In the genomic region with DNA sequence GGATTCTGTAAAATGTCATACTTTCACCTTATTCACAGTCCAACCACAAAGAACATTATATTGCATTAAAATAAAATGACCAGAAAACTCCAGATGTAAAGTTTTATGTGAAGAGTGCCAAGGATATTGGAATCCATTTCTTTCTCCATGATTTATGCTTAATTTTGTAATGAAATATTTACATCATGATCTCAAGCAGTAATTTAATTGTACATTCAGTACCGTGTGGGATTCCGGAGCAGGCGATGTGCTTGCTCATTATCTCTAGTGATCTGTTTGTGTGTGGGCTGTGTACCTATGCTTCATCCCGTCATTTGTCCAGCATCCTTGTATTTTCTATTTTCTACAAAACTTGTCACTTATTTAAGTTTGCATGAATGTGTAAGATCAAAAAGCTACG, we compare ENCODE assay signal across 28 cellular contexts.
DNase-seq lines count a peak whose midpoint lies in the region; ATAC-seq and TF ChIP-seq lines count a peak whose summit lies in the region.
"Had no signal": no experiment of that assay in that cellular context is flagged by ENCODE, and none has a peak within 500 bp of the region (broad histone marks: within the 10 kb centered on the region; RNA-seq: fewer than 3 reads in every experiment).

No MANE protein-coding gene starts in this region.

- no peaks in the 10 kb centered on the region for H3K9me3 ChIP-seq in SK-N-SH
- no peaks in the 10 kb centered on the region for H3K9me3 ChIP-seq in BE2C
- H3K9me3 ChIP-seq: A549; BLaER1; BLaER1 treated with 17β-estradiol and CSF1 and Interleukin-3, amounts not matched to agents 10 nM and 100 nM; Caco-2 had no signal

- no peak overlapping the region for H3K27ac ChIP-seq in SK-N-SH (ENCODE audit: low read depth in 2 of 2, low read length in 1 of 2)
- H3K27ac ChIP-seq: 22Rv1; A549; BLaER1; BLaER1 treated with 17β-estradiol and CSF1 and Interleukin-3, amounts not matched to agents 10 nM and 100 nM; C4-2B had no signal

- ATAC-seq in SK-N-SH treated with all-trans-retinoic acid at 6 μM for 48 hours, result no peak
- ATAC-seq: A549; CD8-positive, alpha-beta T cell had no signal

- TF ChIP-seq EP300 in SK-N-SH (IDR thresholded peaks at IDR 0.05; ENCODE audit: borderline replicate concordance in 1 of 2, low read depth in 1 of 2, low read length in 1 of 2), result no peak

- no peak overlapping the region for H2AFZ ChIP-seq in SK-N-SH (ENCODE audit: low read depth)

- no peaks in the 10 kb centered on the region for H4K20me1 ChIP-seq in SK-N-SH (ENCODE audit: insufficient read depth)
- H4K20me1 ChIP-seq: BLaER1; BLaER1 treated with 17β-estradiol and CSF1 and Interleukin-3, amounts not matched to agents 10 nM and 100 nM had no signal

- no peak for TF ChIP-seq CTCF in SK-N-SH (IDR thresholded peaks at IDR 0.05)
- no peak for TF ChIP-seq CTCF in BE2C (IDR thresholded peaks at IDR 0.05; ENCODE audit: low read depth, low read length)

- no peaks in the 10 kb centered on the region for H3K9me2 ChIP-seq in SK-N-SH

- CTCF ChIA-PET in SK-N-SH (lab: Yijun Ruan, JAX), result interaction anchor here (0.6 to 1.2 kb wide), 3 partner anchors 8 to 24 kb away, joined by 3 to 4 read pairs (median 3); no protein-coding TSS in a partner anchor

- DNase-seq in SK-N-SH (no peak), BE2C (no peak), MV-4-11 (lab: John Stamatoyannopoulos, UW) (no peak)
- DNase-seq: 8988T; ACHN; AML-193; C1 segment of cervical spinal cord; Caco-2; Calu3; CD4-positive, alpha-beta memory T cell; CD4-positive, alpha-beta T cell; CD4-positive, CD25-positive, alpha-beta regulatory T cell; CD8-positive, alpha-beta memory T cell; CD8-positive, alpha-beta T cell; COR-L47; DMS 273 treated with DMSO at 0.1 percent for 48 hours; DMS153; DMS53; DMS79; DMS79 treated with DMSO at 0.1 percent for 48 hours; DND-41; EL had no signal

- no peak overlapping the region for H3K4me3 ChIP-seq in SK-N-SH (ENCODE audit: low read depth in 2 of 2, low read length in 1 of 2)
- peak overlapping the region; percentile 37 for H3K4me3 ChIP-seq in BE2C (ENCODE audit: low read depth, low read length)
- H3K4me3 ChIP-seq: A549; BLaER1; BLaER1 treated with 17β-estradiol and CSF1 and Interleukin-3, amounts not matched to agents 10 nM and 100 nM had no signal

- H3K36me3 ChIP-seq in SK-N-SH (replicated peaks in 1 of 2; ENCODE audit: control insufficient read depth in 1 of 2, insufficient read depth in 2 of 2, low read length in 1 of 2) (no peaks in the 10 kb centered on the region), BE2C (no peaks in the 10 kb centered on the region)
- H3K36me3 ChIP-seq: BLaER1; BLaER1 treated with 17β-estradiol and CSF1 and Interleukin-3, amounts not matched to agents 10 nM and 100 nM had no signal

- H3K4me2 ChIP-seq in SK-N-SH, result no peak overlapping the region
- H3K4me2 ChIP-seq: A549; BLaER1; BLaER1 treated with 17β-estradiol and CSF1 and Interleukin-3, amounts not matched to agents 10 nM and 100 nM had no signal

- H3K27me3 ChIP-seq in SK-N-SH (ENCODE audit: insufficient read depth) (no peaks in the 10 kb centered on the region), BE2C (no peaks in the 10 kb centered on the region)
- H3K27me3 ChIP-seq: BLaER1; BLaER1 treated with 17β-estradiol and CSF1 and Interleukin-3, amounts not matched to agents 10 nM and 100 nM had no signal

- H3K9ac ChIP-seq in SK-N-SH, result no peak overlapping the region
- H3K9ac ChIP-seq: BLaER1; BLaER1 treated with 17β-estradiol and CSF1 and Interleukin-3, amounts not matched to agents 10 nM and 100 nM had no signal

- WGBS in SK-N-SH (ENCODE audit: low lambda C conversion rate), result 19% methylated on average over 5 of the region's 5 CpGs

- POLR2A ChIA-PET in SK-N-SH (lab: Yijun Ruan, JAX), result interaction anchor here (0.6 kb wide), 1 partner anchor 396 kb away, joined by 3 read pairs; no protein-coding TSS in a partner anchor

- no peaks in the 10 kb centered on the region; a peak in 1 of 4 replicates for H3K4me1 ChIP-seq in SK-N-SH (ENCODE audit: control insufficient read depth in 1 of 2, insufficient read depth in 2 of 2, low read depth in 1 of 2, low read length in 1 of 2)
- H3K4me1 ChIP-seq in BE2C, result peaks cover 6% of the 10 kb centered on the region; the same call in 1 of the 2 replicates
- H3K4me1 ChIP-seq: A549; BLaER1; BLaER1 treated with 17β-estradiol and CSF1 and Interleukin-3, amounts not matched to agents 10 nM and 100 nM; Caco-2 had no signal

- TF ChIP-seq RAD21 in SK-N-SH (IDR thresholded peaks at IDR 0.05; ENCODE audit: low read length), result no peak

- H3F3A ChIP-seq in SK-N-SH (replicated peaks; ENCODE audit: insufficient read depth), result no peaks in the 10 kb centered on the region

- no peaks in the 10 kb centered on the region for H3K79me2 ChIP-seq in SK-N-SH (ENCODE audit: insufficient read depth)

TF ChIP-seq in SK-N-SH treated with all-trans-retinoic acid at 6 μM for 48 hours, 23 proteins besides CTCF, POLR2A, EP300 and RAD21 (continues in another document):
- TF ChIP-seq, protein P1, sequence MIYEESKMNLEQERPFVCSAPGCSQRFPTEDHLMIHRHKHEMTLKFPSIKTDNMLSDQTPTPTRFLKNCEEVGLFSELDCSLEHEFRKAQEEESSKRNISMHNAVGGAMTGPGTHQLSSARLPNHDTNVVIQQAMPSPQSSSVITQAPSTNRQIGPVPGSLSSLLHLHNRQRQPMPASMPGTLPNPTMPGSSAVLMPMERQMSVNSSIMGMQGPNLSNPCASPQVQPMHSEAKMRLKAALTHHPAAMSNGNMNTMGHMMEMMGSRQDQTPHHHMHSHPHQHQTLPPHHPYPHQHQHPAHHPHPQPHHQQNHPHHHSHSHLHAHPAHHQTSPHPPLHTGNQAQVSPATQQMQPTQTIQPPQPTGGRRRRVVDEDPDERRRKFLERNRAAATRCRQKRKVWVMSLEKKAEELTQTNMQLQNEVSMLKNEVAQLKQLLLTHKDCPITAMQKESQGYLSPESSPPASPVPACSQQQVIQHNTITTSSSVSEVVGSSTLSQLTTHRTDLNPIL (CRISPR knock-in tag; IDR thresholded peaks at IDR 0.05; ENCODE audit: low read depth), result peak; percentile 70; the same call in 1 of the 2 replicates
- peak; percentile 61; the same call in 1 of the 2 replicates for TF ChIP-seq ISL1 (CRISPR knock-in tag; IDR thresholded peaks at IDR 0.05)

TF ChIP-seq in SK-N-SH, 30 proteins besides CTCF, POLR2A, EP300 and RAD21:
- TF ChIP-seq FOXM1 (IDR thresholded peaks at IDR 0.05; ENCODE audit: low read depth) (no peak), CHD2 (IDR thresholded peaks at IDR 0.05; ENCODE audit: low read length, partially characterized antibody) (no peak), NRF1 (IDR thresholded peaks at IDR 0.05; ENCODE audit: low read depth, low read length) (no peak), TAF1 (IDR thresholded peaks at IDR 0.05; ENCODE audit: borderline replicate concordance, low read depth, low read length) (no peak), GATA2 (CRISPR knock-in tag; IDR thresholded peaks at IDR 0.05) (no peak)
